In genomic region chr4:6716958-6717655, GRCh38 we compare ENCODE assay signal across 8 cellular contexts. TPM values are rescaled to one million over a fixed set of nuclear protein-coding genes. Genes with fewer than 3 reads are reported as not detected.
DNase-seq lines count a peak whose midpoint lies in the region; ATAC-seq, FAIRE-seq and TF ChIP-seq lines count a peak whose summit lies in the region.

No MANE protein-coding gene starts in this region.

- no peak for TF ChIP-seq POLR2A in IMR-90 (IDR thresholded peaks at IDR 0.05; ENCODE audit: low read depth, low read length)
- TF ChIP-seq POLR2A in GM12892 (IDR thresholded peaks at IDR 0.05; ENCODE audit: low read depth, low read length): no peak

- H2BK5ac ChIP-seq in IMR-90 (ENCODE audit: low read depth, low read length, poor library complexity, severe bottlenecking): peak overlapping the region; percentile 79

- H4K20me1 ChIP-seq in IMR-90 (ENCODE audit: insufficient read depth, low read length): peaks cover 6% of the 10 kb centered on the region; the same call in 1 of the 2 replicates

- no peak overlapping the region for H3K18ac ChIP-seq in IMR-90 (ENCODE audit: low read depth, low read length)

- H4K91ac ChIP-seq in IMR-90 (ENCODE audit: insufficient read depth, low read depth, low read length): no peak overlapping the region

- in situ Hi-C loops in IMR-90 (cut with MboI; ENCODE audit: low sequenced_read_pairs): no loop called here

- dilution Hi-C loops in IMR-90 (cut with HindIII; ENCODE audit: low sequenced_read_pairs, unreplicated experiment): no loop called here

- no peak for TF ChIP-seq CTCF in AG09309 (IDR thresholded peaks at IDR 0.05; ENCODE audit: control insufficient read depth, insufficient read depth, low read depth, low read length, missing control alignments)
- no peak for TF ChIP-seq CTCF in IMR-90 (conservative IDR thresholded peaks at IDR 0.05; ENCODE audit: low read depth, low read length)
- TF ChIP-seq CTCF in cardiac fibroblast (IDR thresholded peaks at IDR 0.05; ENCODE audit: low read depth, low read length): no peak

- no peak for TF ChIP-seq RAD21 in IMR-90 (IDR thresholded peaks at IDR 0.05; ENCODE audit: low read length)

- H4K8ac ChIP-seq in IMR-90 (ENCODE audit: low read depth in 2 of 2, low read length in 2 of 2): peak overlapping the region in 1 of 2 experiments; percentile 87; a peak in 2 of 4 replicates

- peak overlapping the region; percentile 79 for H3K4ac ChIP-seq in IMR-90 (ENCODE audit: low read depth, low read length)

- H2AK9ac ChIP-seq in IMR-90 (replicated peaks; ENCODE audit: low read depth, low read length, poor library complexity): peak overlapping the region; percentile 53

- H3K56ac ChIP-seq in IMR-90 (ENCODE audit: extremely low read depth, insufficient read depth, low read length): 0 out of 2 replicates have a peak overlapping the region, but pooled peaks have one; percentile 47

- H3K14ac ChIP-seq in IMR-90 (replicated peaks; ENCODE audit: low read depth, low read length): peak overlapping the region; percentile 90; the same call in 1 of the 2 replicates

- H3K9ac ChIP-seq in IMR-90 (ENCODE audit: low read depth, low read length) (peak overlapping the region; percentile 89), mucosa of stomach (ENCODE audit: low read length) (peak overlapping the region; percentile 87)

- H3K9me1 ChIP-seq in IMR-90 (ENCODE audit: insufficient read depth, low read length): no peaks in the 10 kb centered on the region

- H2BK20ac ChIP-seq in IMR-90 (ENCODE audit: low read depth, low read length): no peak overlapping the region

- peak overlapping the region; percentile 25; the same call in 1 of the 2 replicates for H4K5ac ChIP-seq in IMR-90 (ENCODE audit: low read depth, low read length)

- H3K23ac ChIP-seq in IMR-90 (ENCODE audit: low read depth, low read length): peak overlapping the region; percentile 68; the same call in 1 of the 2 replicates

- POLR2A ChIA-PET in IMR-90 (lab: Charles Lee; ENCODE audit: unreplicated experiment): interaction anchor here (0.6 to 1.2 kb wide), 3 partner anchors 44 to 167 kb away, joined by 3 to 4 read pairs (median 3); a partner anchor contains a TSS

- no peak for ATAC-seq in IMR-90 (ENCODE audit: low read depth)
- ATAC-seq in GM19463 (IDR thresholded peaks at IDR 0.05; ENCODE audit: unreplicated experiment): no peak

- no peak for FAIRE-seq in GM12892 (lab: Jason Lieb, UNC)

- H2BK15ac ChIP-seq in IMR-90 (ENCODE audit: low read depth, low read length): no peak overlapping the region

- H2BK120ac ChIP-seq in IMR-90 (ENCODE audit: low read depth, low read length): no peak overlapping the region

- TSS peak; percentile 80 for BruUV-seq in IMR-90 (replicated peaks; lab: Mats Ljungman, UMichigan)

- H3K4me3 ChIP-seq in AG09309 (ENCODE audit: control insufficient read depth, low read depth, low read length): peak overlapping the region; percentile 84
- peak overlapping the region; percentile 87 for H3K4me3 ChIP-seq in IMR-90 (ENCODE audit: insufficient read depth, low read depth, low read length)
- H3K4me3 ChIP-seq in cardiac fibroblast (replicated peaks in 1 of 2; ENCODE audit: low read depth in 2 of 2, low read length in 2 of 2): peak overlapping the region; percentile 91 to 94
- H3K4me3 ChIP-seq in mucosa of stomach (ENCODE audit: low read length): peak overlapping the region; percentile 99

- peak overlapping the region; percentile 74 for H2AK5ac ChIP-seq in IMR-90 (ENCODE audit: low read depth, low read length)

- no peaks in the 10 kb centered on the region for H3K36me3 ChIP-seq in IMR-90 (ENCODE audit: control insufficient read depth, insufficient read depth, low read length)
- H3K36me3 ChIP-seq in mucosa of stomach (ENCODE audit: control insufficient read depth, insufficient read depth, low read length): no peaks in the 10 kb centered on the region

- DNase-seq in AG09309 (ENCODE audit: low read depth) (no peak), IMR-90 (peak; percentile 34), cardiac fibroblast (ENCODE audit: low read depth in 2 of 2) (no peak), NCI-H1436 (lab: John Stamatoyannopoulos, UW) (no peak), GM12892 (ENCODE audit: insufficient read length) (no peak), midbrain (lab: John Stamatoyannopoulos, UW) (no peak)

- intact Hi-C loops in IMR-90 (cut with micrococcal nuclease): loop anchor here (2.0 kb wide), 1 partner anchor 76 kb away; the partner anchor contains the start of gene MRFAP1

- H2AFZ ChIP-seq in IMR-90 (replicated peaks; ENCODE audit: low read length, poor library complexity): no peak overlapping the region

- H3K9me3 ChIP-seq in IMR-90 (ENCODE audit: control insufficient read depth, insufficient read depth, low read length) (no peaks in the 10 kb centered on the region), mucosa of stomach (ENCODE audit: control insufficient read depth, low read length) (no peaks in the 10 kb centered on the region)

- no peaks in the 10 kb centered on the region for H3K4me1 ChIP-seq in IMR-90 (ENCODE audit: control insufficient read depth, insufficient read depth, low read length)
- peaks cover 7% of the 10 kb centered on the region for H3K4me1 ChIP-seq in mucosa of stomach (ENCODE audit: control insufficient read depth, insufficient read depth, low read length)

- peaks cover 0 to 19% of the 10 kb centered on the region in 2 experiments; a peak in 2 of 4 replicates for H3K79me1 ChIP-seq in IMR-90 (ENCODE audit: low read depth in 1 of 2, low read length in 2 of 2)

- CTCF ChIA-PET in IMR-90 (lab: Yijun Ruan, JAX): interaction anchor here (0.9 to 1.6 kb wide), 2 partner anchors 13 to 156 kb away, joined by 3 to 9 read pairs; no protein-coding TSS in a partner anchor

- H3K27me3 ChIP-seq in IMR-90 (ENCODE audit: control insufficient read depth, insufficient read depth, low read length) (no peaks in the 10 kb centered on the region), mucosa of stomach (ENCODE audit: control insufficient read depth, insufficient read depth, low read length) (no peaks in the 10 kb centered on the region)

- no CpG with 5 or more reads among the region's 7 CpGs for WGBS in IMR-90 (ENCODE audit: extremely low coverage in 2 of 2, insufficient read length in 1 of 2), 2 experiments

- peak overlapping the region; percentile 99 for H3K4me2 ChIP-seq in IMR-90 (ENCODE audit: low read depth, low read length)

- H3K27ac ChIP-seq in IMR-90 (ENCODE audit: insufficient read depth, low read length): peak overlapping the region; percentile 88

TF ChIP-seq in IMR-90, 13 proteins besides CTCF, POLR2A, EP300 and RAD21:
- TF ChIP-seq CEBPB (IDR thresholded peaks at IDR 0.05; ENCODE audit: low read depth, low read length) (no peak), BHLHE40 (IDR thresholded peaks at IDR 0.05; ENCODE audit: low read depth, low read length) (no peak), MAFK (IDR thresholded peaks at IDR 0.05; ENCODE audit: low read depth, low read length) (no peak), RFX5 (IDR thresholded peaks at IDR 0.05; ENCODE audit: low read depth, low read length) (no peak), FOS (IDR thresholded peaks at IDR 0.05; ENCODE audit: low read depth, low read length) (no peak), RCOR1 (IDR thresholded peaks at IDR 0.05; ENCODE audit: insufficient replicate concordance, low read length) (no peak)

RNA-seq across cellular contexts. Expression of gene BLOC1S4, which starts 1.1 kb away (rescaled TPM):
- total RNA-seq in IMR-90 (2012; rRNA removed): 8.8 and 13.3 TPM in 2 replicates
- 22.1 and 24.2 TPM in 2 replicates for polyA plus RNA-seq in IMR-90 (2012; rRNA removed)
- 7.3 and 27.7 TPM in 2 replicates for polyA plus RNA-seq in IMR-90 (2012; cell fraction: cytosol; rRNA removed)
- polyA plus RNA-seq in IMR-90 (2012; cell fraction: nucleus; rRNA removed; ENCODE audit: low replicate concordance): 8.6 and 17.4 TPM in 2 replicates
- 8.6 TPM for polyA plus RNA-seq in GM12892 (2012; ENCODE audit: missing spikeins)

RNA-seq across cellular contexts. Expression of gene MRFAP1L1, which starts 7.4 kb away (rescaled TPM):
- total RNA-seq in IMR-90 (2012; rRNA removed): 31.7 and 64.2 TPM in 2 replicates
- 41.7 and 47.0 TPM in 2 replicates for polyA plus RNA-seq in IMR-90 (2012; rRNA removed)
- polyA plus RNA-seq in IMR-90 (2012; cell fraction: cytosol; rRNA removed): 21.2 and 35.5 TPM in 2 replicates
- 7.2 and 19.4 TPM in 2 replicates for polyA plus RNA-seq in IMR-90 (2012; cell fraction: nucleus; rRNA removed; ENCODE audit: low replicate concordance)
- polyA plus RNA-seq in GM12892 (2012; ENCODE audit: missing spikeins): 46.8 TPM

RNA-seq across cellular contexts. Expression of gene S100P, which starts 23.4 kb away (rescaled TPM):
- total RNA-seq in IMR-90 (2012; rRNA removed): not detected in 2 replicates
- not detected in 2 replicates for polyA plus RNA-seq in IMR-90 (2012; rRNA removed)
- not detected in 2 replicates for polyA plus RNA-seq in IMR-90 (2012; cell fraction: cytosol; rRNA removed)
- 0.06 TPM in 1 of 2 replicates, not detected in the other for polyA plus RNA-seq in IMR-90 (2012; cell fraction: nucleus; rRNA removed; ENCODE audit: low replicate concordance)
- not detected for polyA plus RNA-seq in GM12892 (2012; ENCODE audit: missing spikeins)
